Comparison of ENCODE assay signal across 1 cellular context in the genomic region with DNA sequence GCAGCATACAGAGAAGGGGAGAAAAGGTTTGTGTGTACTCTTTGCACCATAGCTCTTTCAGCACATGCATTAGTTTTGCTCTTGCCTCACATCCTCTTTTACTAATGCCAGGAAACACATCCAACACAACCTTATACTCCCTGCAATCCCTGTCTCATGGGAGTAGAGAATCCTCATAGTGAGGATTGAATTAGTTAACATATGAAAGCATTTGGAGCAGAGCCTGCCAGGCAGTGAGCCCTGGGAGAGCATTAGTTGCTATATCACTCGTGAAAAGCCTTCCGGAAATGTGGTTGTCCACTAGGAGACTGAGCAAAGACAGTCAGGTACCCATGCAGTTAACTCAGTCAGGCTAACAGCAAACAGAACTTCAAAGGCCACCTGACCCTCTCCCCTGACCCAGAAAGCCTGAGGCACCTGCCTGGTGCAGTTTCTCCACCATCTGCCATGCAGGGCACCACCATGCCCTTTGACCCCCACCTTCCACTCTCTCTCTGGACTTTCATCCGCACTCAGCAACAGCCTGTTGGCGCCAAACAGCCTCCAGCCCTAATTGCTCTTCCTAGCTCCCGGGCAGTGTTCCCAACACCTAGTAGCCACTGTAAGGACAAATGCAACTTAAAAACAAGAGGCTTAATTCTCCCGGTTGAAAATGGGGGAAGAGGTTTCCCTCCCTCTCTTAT.
TF ChIP-seq lines count a peak whose summit lies in the region.

No MANE protein-coding gene starts in this region.

TF ChIP-seq in HepG2, 621 proteins besides CTCF, POLR2A, EP300 and RAD21 (continued from another document and continues in another):
- TF ChIP-seq, protein P1, sequence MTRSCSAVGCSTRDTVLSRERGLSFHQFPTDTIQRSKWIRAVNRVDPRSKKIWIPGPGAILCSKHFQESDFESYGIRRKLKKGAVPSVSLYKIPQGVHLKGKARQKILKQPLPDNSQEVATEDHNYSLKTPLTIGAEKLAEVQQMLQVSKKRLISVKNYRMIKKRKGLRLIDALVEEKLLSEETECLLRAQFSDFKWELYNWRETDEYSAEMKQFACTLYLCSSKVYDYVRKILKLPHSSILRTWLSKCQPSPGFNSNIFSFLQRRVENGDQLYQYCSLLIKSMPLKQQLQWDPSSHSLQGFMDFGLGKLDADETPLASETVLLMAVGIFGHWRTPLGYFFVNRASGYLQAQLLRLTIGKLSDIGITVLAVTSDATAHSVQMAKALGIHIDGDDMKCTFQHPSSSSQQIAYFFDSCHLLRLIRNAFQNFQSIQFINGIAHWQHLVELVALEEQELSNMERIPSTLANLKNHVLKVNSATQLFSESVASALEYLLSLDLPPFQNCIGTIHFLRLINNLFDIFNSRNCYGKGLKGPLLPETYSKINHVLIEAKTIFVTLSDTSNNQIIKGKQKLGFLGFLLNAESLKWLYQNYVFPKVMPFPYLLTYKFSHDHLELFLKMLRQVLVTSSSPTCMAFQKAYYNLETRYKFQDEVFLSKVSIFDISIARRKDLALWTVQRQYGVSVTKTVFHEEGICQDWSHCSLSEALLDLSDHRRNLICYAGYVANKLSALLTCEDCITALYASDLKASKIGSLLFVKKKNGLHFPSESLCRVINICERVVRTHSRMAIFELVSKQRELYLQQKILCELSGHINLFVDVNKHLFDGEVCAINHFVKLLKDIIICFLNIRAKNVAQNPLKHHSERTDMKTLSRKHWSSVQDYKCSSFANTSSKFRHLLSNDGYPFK (CRISPR knock-in tag; IDR thresholded peaks at IDR 0.05; ENCODE audit: borderline replicate concordance), result peak; percentile 65; the same call in 1 of the 2 replicates
- TF ChIP-seq ZNF30 (CRISPR knock-in tag; IDR thresholded peaks at IDR 0.05) (no peak), CENPT (CRISPR knock-in tag; IDR thresholded peaks at IDR 0.05; ENCODE audit: low read depth) (peak; percentile 30; the same call in 1 of the 2 replicates), EZH2 (conservative IDR thresholded peaks at IDR 0.05; ENCODE audit: low read depth, low read length) (no peak), ZNF20 (CRISPR knock-in tag; IDR thresholded peaks at IDR 0.05) (no peak), KLF12 (CRISPR knock-in tag; IDR thresholded peaks at IDR 0.05; ENCODE audit: borderline replicate concordance) (0 out of 2 replicates have a peak, but pooled peaks have one; percentile 72), ZNF614 (CRISPR knock-in tag; IDR thresholded peaks at IDR 0.05; ENCODE audit: borderline replicate concordance) (no peak), ZNF326 (CRISPR knock-in tag; IDR thresholded peaks at IDR 0.05; ENCODE audit: borderline replicate concordance) (no peak), GTF2F1 (IDR thresholded peaks at IDR 0.05; ENCODE audit: low read length) (no peak), FOXK1 (CRISPR knock-in tag; IDR thresholded peaks at IDR 0.05; ENCODE audit: borderline replicate concordance, low read depth) (peak; percentile 89; the same call in 1 of the 2 replicates), FOSL2 (CRISPR knock-in tag; IDR thresholded peaks at IDR 0.05) (peak; percentile 83), ELF4 (CRISPR knock-in tag; IDR thresholded peaks at IDR 0.05; ENCODE audit: borderline replicate concordance) (no peak; the same call in 1 of the 2 replicates), HHEX (CRISPR knock-in tag; IDR thresholded peaks at IDR 0.05) (peak; percentile 75; the same call in 1 of the 2 replicates), RBAK (CRISPR knock-in tag; IDR thresholded peaks at IDR 0.05) (no peak), ZNF383 (CRISPR knock-in tag; IDR thresholded peaks at IDR 0.05; ENCODE audit: borderline replicate concordance) (0 out of 2 replicates have a peak, but pooled peaks have one; percentile 31), YY1 (IDR thresholded peaks at IDR 0.05; ENCODE audit: insufficient read depth, insufficient replicate concordance, low read depth, low read length) (peak; percentile 65), REST (IDR thresholded peaks at IDR 0.05; ENCODE audit: borderline replicate concordance in 1 of 2, low read depth in 1 of 2, low read length in 2 of 2) (peak in 1 of 2 experiments; percentile 75; a peak in 1 of 4 replicates), SNRNP70 (IDR thresholded peaks at IDR 0.05; ENCODE audit: low read depth, low read length) (no peak), ZSCAN9 (CRISPR knock-in tag; IDR thresholded peaks at IDR 0.05; ENCODE audit: borderline replicate concordance) (peak; percentile 76), ZNF780A (CRISPR knock-in tag; IDR thresholded peaks at IDR 0.05) (no peak; the same call in 1 of the 2 replicates), IKZF1 (IDR thresholded peaks at IDR 0.05) (no peak), ZNF839 (CRISPR knock-in tag; IDR thresholded peaks at IDR 0.05; ENCODE audit: borderline replicate concordance) (0 out of 2 replicates have a peak, but pooled peaks have one; percentile 59), HDAC6 (IDR thresholded peaks at IDR 0.05; ENCODE audit: low read depth, low read length) (no peak), SOX13 (IDR thresholded peaks at IDR 0.05) (peak; percentile 70; the same call in 1 of the 2 replicates), SOX13 (CRISPR knock-in tag; conservative IDR thresholded peaks at IDR 0.05 in 1 of 2, IDR thresholded peaks at IDR 0.05 in 1 of 2) (peak in 1 of 2 experiments; percentile 92; a peak in 2 of 4 replicates), PRDM15 (CRISPR knock-in tag; IDR thresholded peaks at IDR 0.05) (no peak), ZBTB34 (CRISPR knock-in tag; IDR thresholded peaks at IDR 0.05) (peak; percentile 100), ZFP62 (CRISPR knock-in tag; IDR thresholded peaks at IDR 0.05) (no peak), AHR (CRISPR knock-in tag; IDR thresholded peaks at IDR 0.05) (no peak), ZNF770 (CRISPR knock-in tag; IDR thresholded peaks at IDR 0.05) (0 out of 2 replicates have a peak, but pooled peaks have one; percentile 22), ZBTB7A (CRISPR knock-in tag; IDR thresholded peaks at IDR 0.05) (no peak; the same call in 1 of the 2 replicates), ZNF263 (CRISPR knock-in tag; IDR thresholded peaks at IDR 0.05) (peak; percentile 52), ETV6 (CRISPR knock-in tag; conservative IDR thresholded peaks at IDR 0.05) (no peak)
- TF ChIP-seq, protein P2, sequence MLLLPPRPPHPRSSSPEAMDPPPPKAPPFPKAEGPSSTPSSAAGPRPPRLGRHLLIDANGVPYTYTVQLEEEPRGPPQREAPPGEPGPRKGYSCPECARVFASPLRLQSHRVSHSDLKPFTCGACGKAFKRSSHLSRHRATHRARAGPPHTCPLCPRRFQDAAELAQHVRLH (CRISPR knock-in tag; IDR thresholded peaks at IDR 0.05; ENCODE audit: borderline replicate concordance, low read depth), result peak; percentile 92
- TF ChIP-seq, protein P3, sequence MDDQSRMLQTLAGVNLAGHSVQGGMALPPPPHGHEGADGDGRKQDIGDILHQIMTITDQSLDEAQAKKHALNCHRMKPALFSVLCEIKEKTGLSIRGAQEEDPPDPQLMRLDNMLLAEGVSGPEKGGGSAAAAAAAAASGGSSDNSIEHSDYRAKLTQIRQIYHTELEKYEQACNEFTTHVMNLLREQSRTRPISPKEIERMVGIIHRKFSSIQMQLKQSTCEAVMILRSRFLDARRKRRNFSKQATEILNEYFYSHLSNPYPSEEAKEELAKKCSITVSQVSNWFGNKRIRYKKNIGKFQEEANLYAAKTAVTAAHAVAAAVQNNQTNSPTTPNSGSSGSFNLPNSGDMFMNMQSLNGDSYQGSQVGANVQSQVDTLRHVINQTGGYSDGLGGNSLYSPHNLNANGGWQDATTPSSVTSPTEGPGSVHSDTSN (CRISPR knock-in tag; IDR thresholded peaks at IDR 0.05; ENCODE audit: borderline replicate concordance), result no peak
- TF ChIP-seq, protein P4, sequence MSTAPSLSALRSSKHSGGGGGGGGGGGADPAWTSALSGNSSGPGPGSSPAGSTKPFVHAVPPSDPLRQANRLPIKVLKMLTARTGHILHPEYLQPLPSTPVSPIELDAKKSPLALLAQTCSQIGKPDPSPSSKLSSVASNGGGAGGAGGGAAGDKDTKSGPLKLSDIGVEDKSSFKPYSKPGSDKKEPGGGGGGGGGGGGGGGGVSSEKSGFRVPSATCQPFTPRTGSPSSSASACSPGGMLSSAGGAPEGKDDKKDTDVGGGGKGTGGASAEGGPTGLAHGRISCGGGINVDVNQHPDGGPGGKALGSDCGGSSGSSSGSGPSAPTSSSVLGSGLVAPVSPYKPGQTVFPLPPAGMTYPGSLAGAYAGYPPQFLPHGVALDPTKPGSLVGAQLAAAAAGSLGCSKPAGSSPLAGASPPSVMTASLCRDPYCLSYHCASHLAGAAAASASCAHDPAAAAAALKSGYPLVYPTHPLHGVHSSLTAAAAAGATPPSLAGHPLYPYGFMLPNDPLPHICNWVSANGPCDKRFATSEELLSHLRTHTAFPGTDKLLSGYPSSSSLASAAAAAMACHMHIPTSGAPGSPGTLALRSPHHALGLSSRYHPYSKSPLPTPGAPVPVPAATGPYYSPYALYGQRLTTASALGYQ (CRISPR knock-in tag; IDR thresholded peaks at IDR 0.05), result peak; percentile 94
- TF ChIP-seq, protein P5, sequence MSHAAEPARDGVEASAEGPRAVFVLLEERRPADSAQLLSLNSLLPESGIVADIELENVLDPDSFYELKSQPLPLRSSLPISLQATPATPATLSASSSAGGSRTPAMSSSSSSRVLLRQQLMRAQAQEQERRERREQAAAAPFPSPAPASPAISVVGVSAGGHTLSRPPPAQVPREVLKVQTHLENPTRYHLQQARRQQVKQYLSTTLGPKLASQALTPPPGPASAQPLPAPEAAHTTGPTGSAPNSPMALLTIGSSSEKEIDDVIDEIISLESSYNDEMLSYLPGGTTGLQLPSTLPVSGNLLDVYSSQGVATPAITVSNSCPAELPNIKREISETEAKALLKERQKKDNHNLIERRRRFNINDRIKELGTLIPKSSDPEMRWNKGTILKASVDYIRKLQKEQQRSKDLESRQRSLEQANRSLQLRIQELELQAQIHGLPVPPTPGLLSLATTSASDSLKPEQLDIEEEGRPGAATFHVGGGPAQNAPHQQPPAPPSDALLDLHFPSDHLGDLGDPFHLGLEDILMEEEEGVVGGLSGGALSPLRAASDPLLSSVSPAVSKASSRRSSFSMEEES (CRISPR knock-in tag; IDR thresholded peaks at IDR 0.05), result peak; percentile 98
